Comparison of ENCODE assay signal across 18 cellular contexts in the genomic region with DNA sequence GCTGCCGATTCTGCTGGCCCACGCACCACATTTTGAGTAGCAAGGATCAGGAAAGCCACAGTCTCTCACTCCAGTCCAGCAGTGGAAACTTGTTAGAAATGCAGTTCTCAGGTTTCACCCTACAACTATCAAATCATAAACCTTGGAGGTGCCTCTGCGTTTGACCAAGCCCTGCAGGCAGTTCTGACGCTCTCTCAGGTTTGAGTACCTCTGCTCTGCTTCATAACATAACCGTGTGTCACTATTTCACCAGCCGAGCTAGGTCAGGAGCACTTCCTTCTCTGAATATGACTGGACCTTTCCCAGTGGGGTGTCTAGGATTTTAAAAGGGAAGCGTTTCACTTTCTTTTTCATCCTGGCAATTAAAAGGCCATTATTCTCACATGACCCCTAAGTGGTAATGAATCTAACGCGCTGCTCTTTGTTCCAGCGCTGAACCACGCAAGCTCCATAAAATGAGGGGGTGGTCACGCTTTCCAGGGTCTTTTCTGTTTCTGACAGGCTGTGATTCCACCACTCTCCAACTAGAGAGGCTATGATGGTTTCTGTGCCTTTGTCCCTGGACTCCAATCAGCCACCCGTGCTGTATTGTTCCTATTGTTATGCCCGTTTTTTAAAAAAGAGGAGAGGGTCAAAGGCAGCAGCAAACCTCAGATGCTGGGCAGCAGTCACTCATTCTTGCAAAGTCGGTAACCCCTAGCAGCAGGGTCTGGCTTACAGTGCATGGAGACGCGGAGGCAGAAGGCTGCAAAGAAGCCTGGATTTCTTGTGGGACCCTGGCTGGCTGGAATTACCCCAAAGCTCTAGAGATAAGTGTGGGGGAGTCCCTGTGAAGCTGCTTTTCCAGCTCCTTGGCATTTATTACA.
A peak's percentile ranks its signal among the peaks of the same experiment; 100 is the strongest.
DNase-seq lines count a peak whose midpoint lies in the region; TF ChIP-seq lines count a peak whose summit lies in the region.
"Had no signal": no experiment of that assay in that cellular context is flagged by ENCODE, and none has a peak within 500 bp of the region (broad histone marks: within the 10 kb centered on the region; RNA-seq: fewer than 3 reads in every experiment).

No MANE protein-coding gene starts in this region.

- H3K4me1 ChIP-seq in right atrium auricular region (no peaks in the 10 kb centered on the region), Karpas-422 (ENCODE audit: low read length) (no peaks in the 10 kb centered on the region)
- H3K4me1 ChIP-seq: BLaER1 treated with 17β-estradiol and CSF1 and Interleukin-3, amounts not matched to agents 10 nM and 100 nM; colonic mucosa; esophagus squamous epithelium had no signal

- H4K20me1 ChIP-seq in neural cell (ENCODE audit: insufficient read depth) (no peaks in the 10 kb centered on the region), Karpas-422 (ENCODE audit: insufficient read depth, low read depth, low read length) (no peaks in the 10 kb centered on the region)
- H4K20me1 ChIP-seq: BLaER1 treated with 17β-estradiol and CSF1 and Interleukin-3, amounts not matched to agents 10 nM and 100 nM had no signal

- H3K27ac ChIP-seq in dorsolateral prefrontal cortex (peak overlapping the region in 2 of 59 donors; percentile 10), neural cell (ENCODE audit: low read length) (peak overlapping the region; percentile 1), right atrium auricular region (no peak overlapping the region), Karpas-422 (ENCODE audit: low read length) (no peak overlapping the region)
- H3K27ac ChIP-seq: BLaER1 treated with 17β-estradiol and CSF1 and Interleukin-3, amounts not matched to agents 10 nM and 100 nM; colonic mucosa; esophagus squamous epithelium had no signal

- no peak for TF ChIP-seq EP300 in neural cell (conservative IDR thresholded peaks at IDR 0.05; ENCODE audit: poor library complexity, severe bottlenecking)

- H3K9me3 ChIP-seq in neural cell (ENCODE audit: low read length), result no peaks in the 10 kb centered on the region
- H3K9me3 ChIP-seq in right atrium auricular region, result no peaks in the 10 kb centered on the region
- no peaks in the 10 kb centered on the region for H3K9me3 ChIP-seq in Karpas-422 (ENCODE audit: low read length)
- H3K9me3 ChIP-seq: BLaER1 treated with 17β-estradiol and CSF1 and Interleukin-3, amounts not matched to agents 10 nM and 100 nM; colonic mucosa; SK-N-SH had no signal

- DNase-seq in HPDE6-E6E7 (ENCODE audit: extremely low spot score), result peak; percentile 4
- DNase-seq in NCI-H2227 (lab: John Stamatoyannopoulos, UW; ENCODE audit: unreplicated experiment), result peak; percentile 49
- DNase-seq in dorsolateral prefrontal cortex, result no peak
- no peak for DNase-seq in NCI-H345 treated with DMSO at 0.1 percent for 48 hours (lab: John Stamatoyannopoulos, UW; ENCODE audit: unreplicated experiment)
- no peak for DNase-seq in right atrium auricular region (ENCODE audit: low spot score)
- DNase-seq in Karpas-422, result no peak
- DNase-seq in CD14-positive monocyte (ENCODE audit: low spot score), result no peak
- DNase-seq: activated naive CD8-positive, alpha-beta T cell treated with anti-CD3 and anti-CD28 coated beads for 36 hours; activated T-cell treated with anti-CD3 and anti-CD28 coated beads for 4 hours; colonic mucosa; EL; esophagus squamous epithelium; NCI-H1105 treated with DMSO at 0.1 percent for 48 hours; nucleus accumbens; SK-N-SH had no signal

- H3K9ac ChIP-seq in neural cell (ENCODE audit: low read length) (no peak overlapping the region), Karpas-422 (ENCODE audit: low read length) (no peak overlapping the region)
- H3K9ac ChIP-seq: BLaER1 treated with 17β-estradiol and CSF1 and Interleukin-3, amounts not matched to agents 10 nM and 100 nM; SK-N-SH had no signal

- H3K36me3 ChIP-seq in neural cell (ENCODE audit: insufficient read depth, low read length), result no peaks in the 10 kb centered on the region
- H3K36me3 ChIP-seq in right atrium auricular region, result no peaks in the 10 kb centered on the region
- H3K36me3 ChIP-seq in Karpas-422 (ENCODE audit: insufficient read depth, low read length), result no peaks in the 10 kb centered on the region
- H3K36me3 ChIP-seq: BLaER1 treated with 17β-estradiol and CSF1 and Interleukin-3, amounts not matched to agents 10 nM and 100 nM; colonic mucosa; esophagus squamous epithelium had no signal

- no peak overlapping the region for H3K27ac Mint-ChIP-seq in CD14-positive monocyte
- H3K27ac Mint-ChIP-seq: activated naive CD8-positive, alpha-beta T cell treated with anti-CD3 and anti-CD28 coated beads for 36 hours had no signal

- H3K4me3 Mint-ChIP-seq in CD14-positive monocyte, result peak overlapping the region in 1 of 2 donors; percentile 42
- H3K4me3 Mint-ChIP-seq: activated naive CD8-positive, alpha-beta T cell treated with anti-CD3 and anti-CD28 coated beads for 36 hours had no signal

- no peak for TF ChIP-seq RAD21 in neural cell (conservative IDR thresholded peaks at IDR 0.05)

- H3K27me3 Mint-ChIP-seq in CD14-positive monocyte (ENCODE audit: low read depth in 3 of 3), result no peaks in the 10 kb centered on the region
- H3K27me3 Mint-ChIP-seq: activated naive CD8-positive, alpha-beta T cell treated with anti-CD3 and anti-CD28 coated beads for 36 hours had no signal

- H3K9me2 ChIP-seq in neural cell (ENCODE audit: insufficient read depth, low read length) (no peaks in the 10 kb centered on the region), Karpas-422 (replicated peaks; ENCODE audit: insufficient read depth, low read length) (no peaks in the 10 kb centered on the region)
- H3K9me2 ChIP-seq: SK-N-SH had no signal

- H3K4me2 ChIP-seq in neural cell (ENCODE audit: low read length) (no peak overlapping the region), Karpas-422 (ENCODE audit: low read depth, low read length, poor library complexity, severe bottlenecking) (no peak overlapping the region)
- H3K4me2 ChIP-seq: BLaER1 treated with 17β-estradiol and CSF1 and Interleukin-3, amounts not matched to agents 10 nM and 100 nM; SK-N-SH had no signal

- no peaks in the 10 kb centered on the region for H3K4me1 Mint-ChIP-seq in CD14-positive monocyte
- H3K4me1 Mint-ChIP-seq: activated naive CD8-positive, alpha-beta T cell treated with anti-CD3 and anti-CD28 coated beads for 36 hours had no signal

- no peaks in the 10 kb centered on the region for H3F3A ChIP-seq in neural cell (ENCODE audit: insufficient read depth, low read length, poor library complexity, severe bottlenecking)

- H3K4me3 ChIP-seq in dorsolateral prefrontal cortex (peak overlapping the region in 38 of 59 donors; percentile 0 to 49 (median 26)), neural cell (ENCODE audit: low read length) (peak overlapping the region; percentile 12), right atrium auricular region (no peak overlapping the region), Karpas-422 (ENCODE audit: low read length) (no peak overlapping the region)
- H3K4me3 ChIP-seq: BLaER1 treated with 17β-estradiol and CSF1 and Interleukin-3, amounts not matched to agents 10 nM and 100 nM; colonic mucosa; esophagus squamous epithelium; lung had no signal

- no peaks in the 10 kb centered on the region for H3K36me3 Mint-ChIP-seq in CD14-positive monocyte
- H3K36me3 Mint-ChIP-seq: activated naive CD8-positive, alpha-beta T cell treated with anti-CD3 and anti-CD28 coated beads for 36 hours had no signal

- peaks cover 0 to 5% (median 0%) of the 10 kb centered on the region in 7 donors for H3K9me3 Mint-ChIP-seq in CD14-positive monocyte

- intact Hi-C loops in dorsolateral prefrontal cortex (cut with DNase I), result no loop called here
- intact Hi-C loops in CD14-positive monocyte (cut with micrococcal nuclease), result no loop called here

- TF ChIP-seq CTCF in dorsolateral prefrontal cortex (IDR thresholded peaks at IDR 0.05 in 54 of 56, conservative IDR thresholded peaks at IDR 0.05 in 2 of 56; ENCODE audit: low read depth in 1 of 56, partially characterized antibody in 56 of 56), result no peak
- no peak for TF ChIP-seq CTCF in neural cell (IDR thresholded peaks at IDR 0.05; ENCODE audit: poor library complexity, severe bottlenecking)
- no peak for TF ChIP-seq CTCF in right atrium auricular region (IDR thresholded peaks at IDR 0.05)
- no peak for TF ChIP-seq CTCF in CD14-positive monocyte (IDR thresholded peaks at IDR 0.05)

- no peak overlapping the region for H2AFZ ChIP-seq in neural cell (ENCODE audit: low read depth, low read length)
- H2AFZ ChIP-seq in Karpas-422 (ENCODE audit: low read length), result no peak overlapping the region

- H3K79me2 ChIP-seq in neural cell (replicated peaks; ENCODE audit: insufficient read depth, low read length) (no peaks in the 10 kb centered on the region), Karpas-422 (ENCODE audit: low read length) (no peaks in the 10 kb centered on the region)

- peaks cover 0 to 3% (median 0%) of the 10 kb centered on the region in 45 donors for H3K27me3 ChIP-seq in dorsolateral prefrontal cortex
- peaks cover 19% of the 10 kb centered on the region for H3K27me3 ChIP-seq in neural cell (ENCODE audit: insufficient read depth, low read depth, low read length)
- no peaks in the 10 kb centered on the region for H3K27me3 ChIP-seq in right atrium auricular region
- no peaks in the 10 kb centered on the region for H3K27me3 ChIP-seq in Karpas-422 (ENCODE audit: low read length)
- H3K27me3 ChIP-seq: BLaER1 treated with 17β-estradiol and CSF1 and Interleukin-3, amounts not matched to agents 10 nM and 100 nM; colonic mucosa; esophagus squamous epithelium had no signal

TF ChIP-seq in neural cell, 6 proteins besides CTCF, POLR2A, EP300 and RAD21 (continues in another document):
- TF ChIP-seq, protein P1, sequence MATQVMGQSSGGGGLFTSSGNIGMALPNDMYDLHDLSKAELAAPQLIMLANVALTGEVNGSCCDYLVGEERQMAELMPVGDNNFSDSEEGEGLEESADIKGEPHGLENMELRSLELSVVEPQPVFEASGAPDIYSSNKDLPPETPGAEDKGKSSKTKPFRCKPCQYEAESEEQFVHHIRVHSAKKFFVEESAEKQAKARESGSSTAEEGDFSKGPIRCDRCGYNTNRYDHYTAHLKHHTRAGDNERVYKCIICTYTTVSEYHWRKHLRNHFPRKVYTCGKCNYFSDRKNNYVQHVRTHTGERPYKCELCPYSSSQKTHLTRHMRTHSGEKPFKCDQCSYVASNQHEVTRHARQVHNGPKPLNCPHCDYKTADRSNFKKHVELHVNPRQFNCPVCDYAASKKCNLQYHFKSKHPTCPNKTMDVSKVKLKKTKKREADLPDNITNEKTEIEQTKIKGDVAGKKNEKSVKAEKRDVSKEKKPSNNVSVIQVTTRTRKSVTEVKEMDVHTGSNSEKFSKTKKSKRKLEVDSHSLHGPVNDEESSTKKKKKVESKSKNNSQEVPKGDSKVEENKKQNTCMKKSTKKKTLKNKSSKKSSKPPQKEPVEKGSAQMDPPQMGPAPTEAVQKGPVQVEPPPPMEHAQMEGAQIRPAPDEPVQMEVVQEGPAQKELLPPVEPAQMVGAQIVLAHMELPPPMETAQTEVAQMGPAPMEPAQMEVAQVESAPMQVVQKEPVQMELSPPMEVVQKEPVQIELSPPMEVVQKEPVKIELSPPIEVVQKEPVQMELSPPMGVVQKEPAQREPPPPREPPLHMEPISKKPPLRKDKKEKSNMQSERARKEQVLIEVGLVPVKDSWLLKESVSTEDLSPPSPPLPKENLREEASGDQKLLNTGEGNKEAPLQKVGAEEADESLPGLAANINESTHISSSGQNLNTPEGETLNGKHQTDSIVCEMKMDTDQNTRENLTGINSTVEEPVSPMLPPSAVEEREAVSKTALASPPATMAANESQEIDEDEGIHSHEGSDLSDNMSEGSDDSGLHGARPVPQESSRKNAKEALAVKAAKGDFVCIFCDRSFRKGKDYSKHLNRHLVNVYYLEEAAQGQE (IDR thresholded peaks at IDR 0.05; ENCODE audit: borderline replicate concordance), result no peak

Comparison
In these comparisons a context has a peak if more than half of its experiments do, and no peak if none do; other contexts are left out.
1. DNase-seq: peak in HPDE6-E6E7 (single experiment) and NCI-H2227 (single experiment); none in dorsolateral prefrontal cortex (0 of 10), NCI-H345 treated with DMSO at 0.1 percent for 48 hours (single experiment), right atrium auricular region (single experiment), Karpas-422 (single experiment) and CD14-positive monocyte (single experiment).
2. H3K4me3 ChIP-seq: peak in dorsolateral prefrontal cortex (38 of 59) and neural cell (single experiment); none in right atrium auricular region (0 of 2) and Karpas-422 (single experiment).